In the genomic region with DNA sequence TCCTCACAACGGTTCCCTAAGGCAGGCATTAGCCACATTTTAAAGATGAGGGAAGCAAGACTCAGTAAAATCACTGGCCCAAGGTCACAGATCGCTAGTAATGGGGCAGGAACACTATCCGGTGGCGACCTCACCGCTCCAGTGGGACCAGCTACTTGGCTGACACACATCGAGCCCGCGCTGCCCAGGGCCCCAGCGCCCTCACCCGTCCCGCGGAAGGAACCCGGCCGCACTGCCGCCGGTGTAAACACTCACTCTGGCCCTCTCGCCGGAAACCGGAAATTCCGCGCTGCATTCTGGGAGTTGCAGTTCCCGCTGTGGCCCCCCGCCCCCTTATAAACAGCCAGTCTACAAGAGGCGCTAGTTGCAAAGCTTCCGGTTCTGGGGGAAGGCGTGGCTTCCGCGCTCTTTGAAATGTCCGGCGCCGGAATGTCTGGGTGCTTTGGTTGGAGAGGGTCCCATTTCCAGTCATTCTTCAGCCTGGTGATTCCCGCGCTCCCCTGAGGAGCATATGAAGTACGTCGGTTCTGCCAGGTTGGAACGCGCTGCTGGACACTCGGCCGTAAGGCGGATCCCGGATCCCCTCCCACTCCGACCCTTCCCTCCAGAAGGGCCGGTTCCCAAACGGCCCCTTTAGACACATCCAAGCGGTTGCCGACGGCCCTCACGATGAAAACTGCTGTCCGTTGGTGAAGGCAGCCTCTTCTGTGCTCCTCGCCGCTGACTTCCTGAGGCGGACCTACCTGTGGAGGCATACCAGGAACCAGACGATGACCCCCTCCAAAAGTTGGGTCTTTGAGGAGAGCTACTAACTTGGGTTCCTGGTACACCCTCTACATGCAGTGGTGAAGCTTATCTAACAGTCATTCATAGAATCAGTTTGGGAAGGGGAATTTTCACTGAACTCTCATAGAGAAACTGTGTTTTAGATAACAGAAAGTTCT, we compare ENCODE assay signal across 1 cellular context.
TF ChIP-seq lines count a peak whose summit lies in the region.

UBL7 (minus strand) TSS at position 258 of the 944 bp plus-strand sequence. CDS start 2,293 bp downstream, outside the sequence.

TF ChIP-seq in K562, 482 proteins besides CTCF, POLR2A, EP300 and RAD21 (continued from another document and continues in another):
- TF ChIP-seq JUN (IDR thresholded peaks at IDR 0.05; ENCODE audit: borderline replicate concordance, low read depth, low read length) (no peak; the same call in 1 of the 2 replicates), JUN (CRISPR knock-in tag; IDR thresholded peaks at IDR 0.05; ENCODE audit: borderline replicate concordance) (no peak), RFX5 (IDR thresholded peaks at IDR 0.05; ENCODE audit: low read depth, low read length) (no peak), LEF1 (IDR thresholded peaks at IDR 0.05) (peak; percentile 39), WHSC1 (IDR thresholded peaks at IDR 0.05; ENCODE audit: low read length) (no peak), SIN3B (IDR thresholded peaks at IDR 0.05; ENCODE audit: low read depth) (peak; percentile 43; the same call in 1 of the 2 replicates), ZNF263 (CRISPR knock-in tag; IDR thresholded peaks at IDR 0.05; ENCODE audit: borderline replicate concordance) (no peak), BACH1 (tag; IDR thresholded peaks at IDR 0.05) (no peak), TCF7L2 (IDR thresholded peaks at IDR 0.05; ENCODE audit: low read depth, low read length) (0 out of 2 replicates have a peak, but pooled peaks have one; percentile 39), PHTF2 (CRISPR knock-in tag; IDR thresholded peaks at IDR 0.05) (no peak), SUPT5H (IDR thresholded peaks at IDR 0.05) (peak; percentile 91), ZNF436 (CRISPR knock-in tag; IDR thresholded peaks at IDR 0.05) (no peak), PYGO2 (tag; IDR thresholded peaks at IDR 0.05) (no peak), ZFP30 (CRISPR knock-in tag; IDR thresholded peaks at IDR 0.05; ENCODE audit: borderline replicate concordance) (no peak), CEBPG (CRISPR knock-in tag; IDR thresholded peaks at IDR 0.05) (no peak), CEBPG (tag; conservative IDR thresholded peaks at IDR 0.05 in 1 of 2, IDR thresholded peaks at IDR 0.05 in 1 of 2) (no peak), SNRNP70 (optimal IDR thresholded peaks at IDR 0.05; ENCODE audit: low read depth, low read length) (no peak), HSF4 (CRISPR knock-in tag; IDR thresholded peaks at IDR 0.05; ENCODE audit: borderline replicate concordance) (no peak), DPF2 (IDR thresholded peaks at IDR 0.05) (peak; percentile 43; the same call in 1 of the 2 replicates), NR2C1 (IDR thresholded peaks at IDR 0.05) (no peak), NR2C1 (tag; IDR thresholded peaks at IDR 0.05) (peak; percentile 68), KLF13 (tag; IDR thresholded peaks at IDR 0.05; ENCODE audit: borderline replicate concordance, low read depth) (peak; percentile 36; the same call in 1 of the 2 replicates), ADNP (tag; IDR thresholded peaks at IDR 0.05) (no peak), SLC30A9 (CRISPR knock-in tag; IDR thresholded peaks at IDR 0.05) (no peak), NELFE (IDR thresholded peaks at IDR 0.05; ENCODE audit: insufficient read depth, insufficient read length) (no peak), FOXK2 (conservative IDR thresholded peaks at IDR 0.05 in 1 of 2, IDR thresholded peaks at IDR 0.05 in 1 of 2; ENCODE audit: low read depth in 2 of 2) (peak; percentile 98 to 100), OTX1 (CRISPR knock-in tag; IDR thresholded peaks at IDR 0.05) (no peak), ZKSCAN3 (CRISPR knock-in tag; IDR thresholded peaks at IDR 0.05) (no peak), HEY1 (CRISPR knock-in tag; IDR thresholded peaks at IDR 0.05; ENCODE audit: borderline replicate concordance) (no peak), ZZZ3 (IDR thresholded peaks at IDR 0.05) (no peak), SREBF1 (IDR thresholded peaks at IDR 0.05; ENCODE audit: borderline replicate concordance, low read depth, low read length) (peak; percentile 72; the same call in 1 of the 2 replicates), TCF7 (IDR thresholded peaks at IDR 0.05; ENCODE audit: borderline replicate concordance) (no peak), FOSL1 (tag; conservative IDR thresholded peaks at IDR 0.05) (no peak), BCLAF1 (IDR thresholded peaks at IDR 0.05; ENCODE audit: borderline replicate concordance in 1 of 2, control insufficient read depth in 1 of 2, low read depth in 2 of 2, low read length in 1 of 2) (no peak), DMBX1 (CRISPR knock-in tag; IDR thresholded peaks at IDR 0.05; ENCODE audit: borderline replicate concordance) (no peak), YBX1 (IDR thresholded peaks at IDR 0.05) (no peak), ZNF77 (CRISPR knock-in tag; IDR thresholded peaks at IDR 0.05) (no peak), ZNF699 (CRISPR knock-in tag; IDR thresholded peaks at IDR 0.05; ENCODE audit: insufficient replicate concordance) (no peak), RBM17 (IDR thresholded peaks at IDR 0.05; ENCODE audit: borderline replicate concordance, low read depth, low read length) (no peak), ZFPM2 (CRISPR knock-in tag; IDR thresholded peaks at IDR 0.05) (no peak), ZBTB17 (CRISPR knock-in tag; IDR thresholded peaks at IDR 0.05) (no peak), ZNF609 (CRISPR knock-in tag; IDR thresholded peaks at IDR 0.05; ENCODE audit: borderline replicate concordance) (no peak), ZSCAN29 (IDR thresholded peaks at IDR 0.05) (peak; percentile 59; the same call in 1 of the 2 replicates), NR2C2 (CRISPR knock-in tag; IDR thresholded peaks at IDR 0.05) (0 out of 2 replicates have a peak, but pooled peaks have one; percentile 30), NR2C2 (tag; IDR thresholded peaks at IDR 0.05) (peak; percentile 89)
- TF ChIP-seq, protein P1, sequence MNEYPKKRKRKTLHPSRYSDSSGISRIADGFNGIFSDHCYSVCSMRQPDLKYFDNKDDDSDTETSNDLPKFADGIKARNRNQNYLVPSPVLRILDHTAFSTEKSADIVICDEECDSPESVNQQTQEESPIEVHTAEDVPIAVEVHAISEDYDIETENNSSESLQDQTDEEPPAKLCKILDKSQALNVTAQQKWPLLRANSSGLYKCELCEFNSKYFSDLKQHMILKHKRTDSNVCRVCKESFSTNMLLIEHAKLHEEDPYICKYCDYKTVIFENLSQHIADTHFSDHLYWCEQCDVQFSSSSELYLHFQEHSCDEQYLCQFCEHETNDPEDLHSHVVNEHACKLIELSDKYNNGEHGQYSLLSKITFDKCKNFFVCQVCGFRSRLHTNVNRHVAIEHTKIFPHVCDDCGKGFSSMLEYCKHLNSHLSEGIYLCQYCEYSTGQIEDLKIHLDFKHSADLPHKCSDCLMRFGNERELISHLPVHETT (CRISPR knock-in tag; conservative IDR thresholded peaks at IDR 0.05 in 1 of 2, IDR thresholded peaks at IDR 0.05 in 1 of 2): no peak; a peak in 1 of 4 replicates
- TF ChIP-seq, protein P2, sequence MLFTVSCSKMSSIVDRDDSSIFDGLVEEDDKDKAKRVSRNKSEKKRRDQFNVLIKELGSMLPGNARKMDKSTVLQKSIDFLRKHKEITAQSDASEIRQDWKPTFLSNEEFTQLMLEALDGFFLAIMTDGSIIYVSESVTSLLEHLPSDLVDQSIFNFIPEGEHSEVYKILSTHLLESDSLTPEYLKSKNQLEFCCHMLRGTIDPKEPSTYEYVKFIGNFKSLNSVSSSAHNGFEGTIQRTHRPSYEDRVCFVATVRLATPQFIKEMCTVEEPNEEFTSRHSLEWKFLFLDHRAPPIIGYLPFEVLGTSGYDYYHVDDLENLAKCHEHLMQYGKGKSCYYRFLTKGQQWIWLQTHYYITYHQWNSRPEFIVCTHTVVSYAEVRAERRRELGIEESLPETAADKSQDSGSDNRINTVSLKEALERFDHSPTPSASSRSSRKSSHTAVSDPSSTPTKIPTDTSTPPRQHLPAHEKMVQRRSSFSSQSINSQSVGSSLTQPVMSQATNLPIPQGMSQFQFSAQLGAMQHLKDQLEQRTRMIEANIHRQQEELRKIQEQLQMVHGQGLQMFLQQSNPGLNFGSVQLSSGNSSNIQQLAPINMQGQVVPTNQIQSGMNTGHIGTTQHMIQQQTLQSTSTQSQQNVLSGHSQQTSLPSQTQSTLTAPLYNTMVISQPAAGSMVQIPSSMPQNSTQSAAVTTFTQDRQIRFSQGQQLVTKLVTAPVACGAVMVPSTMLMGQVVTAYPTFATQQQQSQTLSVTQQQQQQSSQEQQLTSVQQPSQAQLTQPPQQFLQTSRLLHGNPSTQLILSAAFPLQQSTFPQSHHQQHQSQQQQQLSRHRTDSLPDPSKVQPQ (CRISPR knock-in tag; IDR thresholded peaks at IDR 0.05; ENCODE audit: borderline replicate concordance): no peak
- TF ChIP-seq, protein P3, sequence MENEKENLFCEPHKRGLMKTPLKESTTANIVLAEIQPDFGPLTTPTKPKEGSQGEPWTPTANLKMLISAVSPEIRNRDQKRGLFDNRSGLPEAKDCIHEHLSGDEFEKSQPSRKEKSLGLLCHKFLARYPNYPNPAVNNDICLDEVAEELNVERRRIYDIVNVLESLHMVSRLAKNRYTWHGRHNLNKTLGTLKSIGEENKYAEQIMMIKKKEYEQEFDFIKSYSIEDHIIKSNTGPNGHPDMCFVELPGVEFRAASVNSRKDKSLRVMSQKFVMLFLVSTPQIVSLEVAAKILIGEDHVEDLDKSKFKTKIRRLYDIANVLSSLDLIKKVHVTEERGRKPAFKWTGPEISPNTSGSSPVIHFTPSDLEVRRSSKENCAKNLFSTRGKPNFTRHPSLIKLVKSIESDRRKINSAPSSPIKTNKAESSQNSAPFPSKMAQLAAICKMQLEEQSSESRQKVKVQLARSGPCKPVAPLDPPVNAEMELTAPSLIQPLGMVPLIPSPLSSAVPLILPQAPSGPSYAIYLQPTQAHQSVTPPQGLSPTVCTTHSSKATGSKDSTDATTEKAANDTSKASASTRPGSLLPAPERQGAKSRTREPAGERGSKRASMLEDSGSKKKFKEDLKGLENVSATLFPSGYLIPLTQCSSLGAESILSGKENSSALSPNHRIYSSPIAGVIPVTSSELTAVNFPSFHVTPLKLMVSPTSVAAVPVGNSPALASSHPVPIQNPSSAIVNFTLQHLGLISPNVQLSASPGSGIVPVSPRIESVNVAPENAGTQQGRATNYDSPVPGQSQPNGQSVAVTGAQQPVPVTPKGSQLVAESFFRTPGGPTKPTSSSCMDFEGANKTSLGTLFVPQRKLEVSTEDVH (IDR thresholded peaks at IDR 0.05; ENCODE audit: low read depth, partially characterized antibody): peak; percentile 86
- TF ChIP-seq, protein P4, sequence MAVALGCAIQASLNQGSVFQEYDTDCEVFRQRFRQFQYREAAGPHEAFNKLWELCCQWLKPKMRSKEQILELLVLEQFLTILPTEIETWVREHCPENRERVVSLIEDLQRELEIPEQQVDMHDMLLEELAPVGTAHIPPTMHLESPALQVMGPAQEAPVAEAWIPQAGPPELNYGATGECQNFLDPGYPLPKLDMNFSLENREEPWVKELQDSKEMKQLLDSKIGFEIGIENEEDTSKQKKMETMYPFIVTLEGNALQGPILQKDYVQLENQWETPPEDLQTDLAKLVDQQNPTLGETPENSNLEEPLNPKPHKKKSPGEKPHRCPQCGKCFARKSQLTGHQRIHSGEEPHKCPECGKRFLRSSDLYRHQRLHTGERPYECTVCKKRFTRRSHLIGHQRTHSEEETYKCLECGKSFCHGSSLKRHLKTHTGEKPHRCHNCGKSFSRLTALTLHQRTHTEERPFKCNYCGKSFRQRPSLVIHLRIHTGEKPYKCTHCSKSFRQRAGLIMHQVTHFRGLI (CRISPR knock-in tag; IDR thresholded peaks at IDR 0.05): no peak
